In genomic region chr1:147580609-147581008, GRCh38 we compare ENCODE assay signal across 11 cellular contexts.
"Had no signal": no experiment of that assay in that cellular context is flagged by ENCODE, and none has a peak within 500 bp of the region (broad histone marks: within the 10 kb centered on the region; RNA-seq: fewer than 3 reads in every experiment).

No MANE protein-coding gene starts in this region.

- H2AFZ ChIP-seq: neural progenitor cell had no signal

- H3K9ac ChIP-seq: neural progenitor cell had no signal

- H3K9me3 ChIP-seq: suprapubic skin had no signal

- H3K4me3 ChIP-seq: lung, neural progenitor cell, suprapubic skin had no signal

- H3K27ac ChIP-seq: neural progenitor cell, suprapubic skin had no signal

- H3K27me3 ChIP-seq: neural progenitor cell, suprapubic skin had no signal

- H3K36me3 ChIP-seq: neural progenitor cell, suprapubic skin had no signal

- DNase-seq: activated CD4-positive, alpha-beta T cell treated with anti-CD3 and anti-CD28 coated beads for 4 hours; activated CD8-positive, alpha-beta T cell treated with anti-CD3 and anti-CD28 coated beads for 36 hours; activated gamma-delta T cell treated with Interleukin-2 at 50 U/mL for 16 hours; activated T-cell treated with anti-CD3 and anti-CD28 coated beads, Interleukin-2, amount 50 U/mL, for 48 hours; midbrain; stimulated activated CD4-positive, alpha-beta T cell treated with anti-CD3 and anti-CD28 coated beads, Interleukin-2, amount 100 ng/mL, for 48 hours had no signal

- ATAC-seq: activated CD8-positive, alpha-beta T cell treated with anti-CD3 and anti-CD28 coated beads for 36 hours; esophagus mucosa; WTC11 had no signal
